13 cellular contexts compared by ENCODE assay signal in the genomic region with DNA sequence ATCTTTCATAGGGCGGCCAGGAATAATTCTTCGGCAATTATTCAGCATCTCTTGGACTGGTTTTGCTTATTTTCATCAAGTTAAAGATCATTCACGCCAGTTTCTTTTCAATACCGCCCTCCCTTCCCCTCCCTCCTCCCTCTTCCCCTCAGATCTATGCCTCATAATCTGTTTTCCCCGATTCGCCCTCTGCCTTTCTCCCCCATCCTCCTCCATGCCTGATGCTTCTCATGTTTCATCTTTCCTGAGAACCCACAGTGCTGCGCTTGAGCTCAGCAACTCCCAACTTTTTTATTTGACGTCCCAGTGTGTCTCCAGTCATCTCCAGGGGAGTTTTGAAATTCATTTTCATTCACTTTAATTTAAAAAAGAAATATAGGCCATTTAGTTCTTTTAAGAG.
DNase-seq lines count a peak whose midpoint lies in the region; ATAC-seq and TF ChIP-seq lines count a peak whose summit lies in the region.
"Had no signal": no experiment of that assay in that cellular context is flagged by ENCODE, and none has a peak within 500 bp of the region (broad histone marks: within the 10 kb centered on the region; RNA-seq: fewer than 3 reads in every experiment).

No MANE protein-coding gene starts in this region.

- ATAC-seq in WTC11: peak; percentile 28; the same call in 1 of the 2 replicates
- no peak for ATAC-seq in GM19035 (IDR thresholded peaks at IDR 0.05; ENCODE audit: unreplicated experiment)
- ATAC-seq in activated CD4-positive, alpha-beta T cell treated with anti-CD3 and anti-CD28 coated beads for 36 hours: no peak
- ATAC-seq: A549 had no signal

- POLR2A ChIA-PET in WTC11 (lab: Charles Lee): no interaction called here
- POLR2A ChIA-PET in activated CD4-positive, alpha-beta T cell treated with anti-CD3 and anti-CD28 coated beads for 36 hours (lab: Charles Lee): no interaction called here

- peaks cover 14% of the 10 kb centered on the region for H3K4me1 Mint-ChIP-seq in WTC11
- no peaks in the 10 kb centered on the region for H3K4me1 Mint-ChIP-seq in activated CD4-positive, alpha-beta T cell treated with anti-CD3 and anti-CD28 coated beads for 36 hours

- CTCF ChIA-PET in WTC11 (lab: Charles Lee): interaction anchor here (1.1 kb wide), 1 partner anchor 14 kb away, joined by 3 read pairs; no protein-coding TSS in a partner anchor
- CTCF ChIA-PET in activated CD4-positive, alpha-beta T cell treated with anti-CD3 and anti-CD28 coated beads for 36 hours (lab: Charles Lee): no interaction called here

- H3K27me3 Mint-ChIP-seq in WTC11 (ENCODE audit: low read depth): no peaks in the 10 kb centered on the region
- peaks cover 3% of the 10 kb centered on the region for H3K27me3 Mint-ChIP-seq in activated CD4-positive, alpha-beta T cell treated with anti-CD3 and anti-CD28 coated beads for 36 hours

- H3K4me3 Mint-ChIP-seq in WTC11: no peak overlapping the region
- H3K4me3 Mint-ChIP-seq in activated CD4-positive, alpha-beta T cell treated with anti-CD3 and anti-CD28 coated beads for 36 hours: no peak overlapping the region
- H3K4me3 Mint-ChIP-seq: CD4-positive, alpha-beta T cell had no signal

- no peaks in the 10 kb centered on the region for H3K36me3 Mint-ChIP-seq in WTC11
- H3K36me3 Mint-ChIP-seq in activated CD4-positive, alpha-beta T cell treated with anti-CD3 and anti-CD28 coated beads for 36 hours (ENCODE audit: low read depth): no peaks in the 10 kb centered on the region

- peaks cover 4% of the 10 kb centered on the region; the same call in 1 of the 2 replicates for H3K9me3 Mint-ChIP-seq in WTC11
- H3K9me3 Mint-ChIP-seq in activated CD4-positive, alpha-beta T cell treated with anti-CD3 and anti-CD28 coated beads for 36 hours (ENCODE audit: low read depth): peaks cover 3% of the 10 kb centered on the region

- no peak overlapping the region for H3K27ac Mint-ChIP-seq in WTC11
- no peak overlapping the region for H3K27ac Mint-ChIP-seq in activated CD4-positive, alpha-beta T cell treated with anti-CD3 and anti-CD28 coated beads for 36 hours
- H3K27ac Mint-ChIP-seq: CD4-positive, alpha-beta T cell had no signal

- DNase-seq in NCI-H1105 treated with DMSO at 0.1 percent for 48 hours (lab: John Stamatoyannopoulos, UW) (peak; percentile 10), NCI-H1105 (lab: John Stamatoyannopoulos, UW) (no peak), NCI-H510A treated with DMSO at 0.1 percent for 48 hours (lab: John Stamatoyannopoulos, UW) (peak; percentile 33), WTC11 (ENCODE audit: low spot score) (no peak)
- no peak for DNase-seq in activated CD4-positive, CD25-positive, alpha-beta regulatory T cell (lab: John Stamatoyannopoulos, UW)
- DNase-seq in activated CD4-positive, alpha-beta T cell treated with anti-CD3 and anti-CD28 coated beads for 36 hours: no peak
- DNase-seq: AML-193; Caco-2; CD4-positive, alpha-beta T cell; GM23248; IMR-90 had no signal

- intact Hi-C loops in activated CD4-positive, alpha-beta T cell treated with anti-CD3 and anti-CD28 coated beads for 36 hours (cut with DNase I, micrococcal nuclease): no loop called here

- no peak for TF ChIP-seq CTCF in WTC11 (IDR thresholded peaks at IDR 0.05)

TF ChIP-seq in WTC11, 78 proteins besides CTCF, POLR2A, EP300 and RAD21:
- TF ChIP-seq ERG (CRISPR knock-in tag; IDR thresholded peaks at IDR 0.05): no peak

Comparison
In these comparisons a context has a peak if more than half of its experiments do, and no peak if none do; other contexts are left out.
1. DNase-seq: peak in NCI-H1105 treated with DMSO at 0.1 percent for 48 hours (single experiment) and NCI-H510A treated with DMSO at 0.1 percent for 48 hours (single experiment); none in NCI-H1105 (single experiment), WTC11 (single experiment), activated CD4-positive, CD25-positive, alpha-beta regulatory T cell (0 of 4) and activated CD4-positive, alpha-beta T cell treated with anti-CD3 and anti-CD28 coated beads for 36 hours (single experiment).